ENCODE assay signal across 29 cellular contexts in genomic region chr5:160352308-160352707, GRCh38. TPM values are rescaled to one million over a fixed set of nuclear protein-coding genes. Genes with fewer than 3 reads are reported as not detected.
"Had no signal": no experiment of that assay in that cellular context is flagged by ENCODE, and none has a peak within 500 bp of the region (broad histone marks: within the 10 kb centered on the region; RNA-seq: fewer than 3 reads in every experiment).

No MANE protein-coding gene starts in this region.

- ATAC-seq: left ventricle myocardium superior; naive thymus-derived CD4-positive, alpha-beta T cell; psoas muscle; right cardiac atrium; stimulated activated naive CD8-positive, alpha-beta T cell treated with anti-CD3 and anti-CD28 coated beads, Interleukin-15, amount 100 ng/mL, for 72 hours had no signal

- H3K4me1 ChIP-seq: neural progenitor cell, parathyroid adenoma, transverse colon had no signal

- H3K27me3 ChIP-seq: esophagus squamous epithelium, neural progenitor cell, suprapubic skin, transverse colon, vagina had no signal

- H3K9me3 ChIP-seq: esophagus squamous epithelium, psoas muscle, suprapubic skin, transverse colon, vagina had no signal

- H3K36me3 ChIP-seq: esophagus squamous epithelium, neural progenitor cell, suprapubic skin, transverse colon, vagina had no signal

- H3K27ac ChIP-seq: esophagus squamous epithelium, neural progenitor cell, parathyroid adenoma, suprapubic skin, transverse colon, vagina had no signal

- H3K4me3 ChIP-seq: coronary artery, esophagus squamous epithelium, lung, neural progenitor cell, psoas muscle, suprapubic skin, transverse colon, vagina had no signal

- DNase-seq: dermis blood vessel endothelial cell; effector memory CD4-positive, alpha-beta T cell; erythroblast; esophagus squamous epithelium; foreskin melanocyte; hypothalamus; immature natural killer cell; islet precursor cell; kidney glomerular epithelial cell; left ventricle myocardium superior; mesenchymal stem cell; naive thymus-derived CD4-positive, alpha-beta T cell; psoas muscle; right cardiac atrium; small intestine; stimulated activated CD4-positive, alpha-beta T cell treated with anti-CD3 and anti-CD28 coated beads, Interleukin-12 subunit alpha, Interleukin-12 subunit beta, amount 100 ng/mL, for 4 hours; stimulated activated CD4-positive, alpha-beta T cell treated with anti-CD3 and anti-CD28 coated beads, Interleukin-1b, Interleukin-23, amount 100 ng/mL, for 48 hours; stimulated activated CD4-positive, alpha-beta T cell treated with anti-CD3 and anti-CD28 coated beads, Interleukin-4, amount 100 ng/mL, for 1 hour; stimulated activated CD8-positive, alpha-beta memory T cell treated with anti-CD3 and anti-CD28 coated beads, Interleukin-4, amount 100 ng/mL, for 48 hours; stimulated activated naive CD4-positive, alpha-beta T cell; stimulated activated naive CD8-positive, alpha-beta T cell treated with anti-CD3 and anti-CD28 coated beads, Interleukin-15, amount 100 ng/mL, for 72 hours; transverse colon had no signal

RNA-seq across cellular contexts. Expression of gene C1QTNF2, which starts 18.1 kb away (rescaled TPM):
- total RNA-seq: naive thymus-derived CD4-positive, alpha-beta T cell; renal cortical epithelial cell had no signal
